ENCODE assay signal across 1 cellular context in the genomic region with DNA sequence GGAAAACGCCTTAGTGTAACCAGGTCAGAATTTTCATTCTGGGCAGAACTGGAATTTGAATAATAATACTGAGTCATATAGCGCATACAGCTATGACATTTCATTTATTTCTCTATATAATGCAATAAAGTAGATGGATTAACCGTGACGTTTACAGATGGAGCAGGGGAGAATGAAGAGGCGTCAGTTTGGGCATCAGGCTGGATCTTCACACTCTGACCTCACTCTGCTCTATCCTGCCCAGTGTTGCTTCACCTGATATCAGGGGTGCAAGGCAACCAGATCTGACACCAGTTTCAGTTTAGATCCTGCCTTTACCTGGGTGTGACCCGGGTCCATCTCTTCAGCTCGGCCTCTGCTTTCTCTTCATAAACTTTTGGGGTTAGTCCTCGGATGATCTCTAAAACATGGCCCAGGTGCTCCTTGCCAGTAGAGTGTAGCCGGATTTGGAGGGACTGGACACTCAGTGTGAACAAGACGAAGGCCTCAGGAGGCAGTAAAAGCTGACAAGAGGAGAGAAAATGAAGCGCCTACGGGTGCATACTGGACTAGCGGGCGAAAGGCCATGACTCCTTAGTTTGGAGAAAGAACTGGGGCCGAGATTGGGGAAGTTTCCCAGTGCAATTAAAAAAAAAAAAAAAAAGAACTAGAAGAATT.
TF ChIP-seq lines count a peak whose summit lies in the region.

No MANE protein-coding gene starts in this region.

TF ChIP-seq in GM12878, 131 proteins besides CTCF, POLR2A, EP300 and RAD21:
- TF ChIP-seq ATF7 (IDR thresholded peaks at IDR 0.05; ENCODE audit: low read depth) (0 out of 2 replicates have a peak, but pooled peaks have one; percentile 26), NR2C1 (IDR thresholded peaks at IDR 0.05) (no peak), YBX1 (IDR thresholded peaks at IDR 0.05) (no peak)
TF ChIP-seq in GM12878: peak in this region for 1.
